Comparison of ENCODE assay signal across 22 cellular contexts in genomic region chr1:229940689-229941088, GRCh38.
DNase-seq lines count a peak whose midpoint lies in the region; ATAC-seq, FAIRE-seq and TF ChIP-seq lines count a peak whose summit lies in the region.
"Had no signal": no experiment of that assay in that cellular context is flagged by ENCODE, and none has a peak within 500 bp of the region (broad histone marks: within the 10 kb centered on the region; RNA-seq: fewer than 3 reads in every experiment).

No MANE protein-coding gene starts in this region.

- TF ChIP-seq CTCF in HEK293 (tag by site-specific recombination; IDR thresholded peaks at IDR 0.05), result no peak

- H3K9me3 ChIP-seq in HEK293 (ENCODE audit: control insufficient read depth, insufficient read depth, low read depth, low read length) (no peaks in the 10 kb centered on the region), SK-N-MC (ENCODE audit: low read depth, low read length) (no peaks in the 10 kb centered on the region)
- H3K9me3 ChIP-seq: left lung, mucosa of descending colon, thoracic aorta had no signal

- DNase-seq in SK-N-MC (ENCODE audit: low read depth, low spot score) (peak; percentile 18), iPS-NIHi11 (ENCODE audit: low spot score) (peak; percentile 41), urothelium cell line (ENCODE audit: low spot score) (peak; percentile 50), OCI-M1 (lab: John Stamatoyannopoulos, UW) (no peak)
- DNase-seq in stimulated activated CD4-positive, alpha-beta T cell treated with anti-CD3 and anti-CD28 coated beads, Interleukin-4, amount 100 ng/mL, for 1 hour, result no peak
- DNase-seq: activated CD4-positive, alpha-beta T cell treated with anti-CD3 and anti-CD28 coated beads, Interleukin-2, amount 10 ng/mL, durations not matched to agents 7 days and 5 days; activated CD8-positive, alpha-beta memory T cell treated with anti-CD3 and anti-CD28 coated beads, Interleukin-2, amount 10 ng/mL, durations not matched to agents 7 days and 5 days; dermis blood vessel endothelial cell; DND-41; GOT3; left lung; MM.1S; mucosa of descending colon; NCI-H1436; NCI-H524; stimulated activated CD4-positive, alpha-beta T cell treated with anti-CD3 and anti-CD28 coated beads, Interleukin-2, amount 100 ng/mL, for 24 hours; stimulated activated naive CD4-positive, alpha-beta T cell had no signal

- H3K4me1 ChIP-seq in HEK293 (ENCODE audit: control insufficient read depth, insufficient read depth, low read length), result no peaks in the 10 kb centered on the region
- H3K4me1 ChIP-seq: left lung had no signal

- no peaks in the 10 kb centered on the region for H3K36me3 ChIP-seq in HEK293 (ENCODE audit: control insufficient read depth in 2 of 2, insufficient read depth in 1 of 2, low read length in 2 of 2)
- no peaks in the 10 kb centered on the region for H3K36me3 ChIP-seq in SK-N-MC (ENCODE audit: insufficient read depth, low read length)
- H3K36me3 ChIP-seq: left lung, thoracic aorta, WERI-Rb-1 had no signal

- CTCF ChIA-PET in HEK293 (lab: Yijun Ruan, JAX), result no interaction called here

- H3K27ac ChIP-seq in HEK293 (ENCODE audit: extremely low read depth, low read depth, low read length), result no peak overlapping the region
- H3K27ac ChIP-seq in SK-N-MC, result peak overlapping the region; percentile 82
- H3K27ac ChIP-seq: left lung, thoracic aorta, WERI-Rb-1 had no signal

- ATAC-seq in GM21360 (IDR thresholded peaks at IDR 0.05; ENCODE audit: unreplicated experiment), result no peak
- ATAC-seq: activated CD8-positive, alpha-beta memory T cell treated with anti-CD3 and anti-CD28 coated beads, Interleukin-2, amount 10 ng/mL, durations not matched to agents 7 days and 5 days; left lung; mucosa of descending colon had no signal

- H3K4me3 ChIP-seq in HEK293 (ENCODE audit: low read depth, low read length) (no peak overlapping the region), SK-N-MC (peak overlapping the region; percentile 60)
- H3K4me3 ChIP-seq: left lung, mucosa of descending colon, thoracic aorta had no signal

- POLR2A ChIA-PET in HEK293 (lab: Yijun Ruan, JAX), result interaction anchor here (0.6 kb wide), 1 partner anchor 351 kb away, joined by 4 read pairs; no protein-coding TSS in a partner anchor

- FAIRE-seq in urothelium cell line (lab: Jason Lieb, UNC), result no peak
- FAIRE-seq: bronchial epithelial cell had no signal

- H3K9ac ChIP-seq in SK-N-MC (ENCODE audit: insufficient read length), result no peak overlapping the region

TF ChIP-seq in HEK293, 187 proteins besides CTCF, POLR2A, EP300 and RAD21:
- TF ChIP-seq PRDM6 (tag by site-specific recombination; IDR thresholded peaks at IDR 0.05) (0 out of 2 replicates have a peak, but pooled peaks have one; percentile 14), ZNF274 (IDR thresholded peaks at IDR 0.05; ENCODE audit: low read length) (no peak), ZNF274 (tag by site-specific recombination; IDR thresholded peaks at IDR 0.05; ENCODE audit: borderline replicate concordance) (no peak), KLF17 (tag by site-specific recombination; IDR thresholded peaks at IDR 0.05) (no peak)
TF ChIP-seq in HEK293: peak in this region for 1.

Comparison
In these comparisons a context has a peak if more than half of its experiments do, and no peak if none do; other contexts are left out.
1. DNase-seq: peak in SK-N-MC (single experiment), iPS-NIHi11 (single experiment) and urothelium cell line (single experiment); none in OCI-M1 (single experiment) and stimulated activated CD4-positive, alpha-beta T cell treated with anti-CD3 and anti-CD28 coated beads, Interleukin-4, amount 100 ng/mL, for 1 hour (single experiment).